Comparison of ENCODE assay signal across 8 cellular contexts in the genomic region with DNA sequence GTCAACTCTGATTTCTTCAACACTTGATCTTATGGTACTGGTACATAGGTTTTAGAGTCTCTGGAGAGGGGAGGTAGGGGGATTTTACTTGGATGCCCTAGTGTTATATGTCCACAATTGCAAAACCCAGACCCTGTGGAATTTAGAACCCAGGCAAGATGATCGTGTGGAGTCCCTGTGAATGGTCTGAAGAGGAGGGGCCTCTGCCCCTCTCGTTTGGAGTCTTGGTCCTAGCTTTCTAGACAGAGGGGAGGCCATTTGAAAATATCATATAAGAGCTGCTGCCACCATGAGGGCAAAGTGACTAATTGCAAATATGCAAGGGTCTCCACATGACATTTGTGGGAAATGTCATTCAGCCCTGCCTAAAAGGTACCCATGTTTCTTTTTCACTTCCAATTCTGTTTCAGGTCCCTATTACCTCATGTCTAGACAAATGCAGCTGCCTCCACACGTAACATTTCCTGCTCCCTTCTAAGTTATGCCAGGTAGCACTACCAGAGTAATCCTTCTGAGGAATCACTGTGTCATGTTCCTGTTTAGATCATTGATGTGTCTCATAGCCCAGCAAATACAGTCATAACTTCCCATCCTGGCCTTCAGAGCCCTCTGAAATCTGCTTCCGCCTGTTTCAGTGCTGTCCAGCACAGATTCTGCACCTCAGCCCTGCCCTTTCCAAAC.
A peak's percentile ranks its signal among the peaks of the same experiment; 100 is the strongest.
DNase-seq lines count a peak whose midpoint lies in the region; ATAC-seq and TF ChIP-seq lines count a peak whose summit lies in the region.

No MANE protein-coding gene starts in this region.

- no peak overlapping the region for H3K9ac ChIP-seq in liver (ENCODE audit: low read depth in 1 of 2, low read length in 2 of 2)

- no peak overlapping the region for H3K4me3 ChIP-seq in liver (ENCODE audit: low read depth in 1 of 3, low read length in 3 of 3)

- ATAC-seq in HG02759 (IDR thresholded peaks at IDR 0.05; ENCODE audit: unreplicated experiment): peak; percentile 82

- H3K4me3 Mint-ChIP-seq in T-helper 2 cell treated with Interferon-gamma antibody and Interleukin-4, amounts not matched to agents 5 μg/mL and 100 μg/mL, for 36 hours: no peak overlapping the region

- H3K27ac Mint-ChIP-seq in T-helper 2 cell treated with Interferon-gamma antibody and Interleukin-4, amounts not matched to agents 5 μg/mL and 100 μg/mL, for 36 hours: peak overlapping the region; percentile 21

- 46% methylated on average over 4 of the region's 4 CpGs for WGBS in liver

- TF ChIP-seq CTCF in GM13977 (IDR thresholded peaks at IDR 0.05; ENCODE audit: extremely low read depth, insufficient read depth, missing control alignments): peak; percentile 67
- peak; percentile 63 for TF ChIP-seq CTCF in liver (IDR thresholded peaks at IDR 0.05; ENCODE audit: low read depth, low read length, missing input control)

- peaks cover 13% of the 10 kb centered on the region for H3K4me1 Mint-ChIP-seq in T-helper 2 cell treated with Interferon-gamma antibody and Interleukin-4, amounts not matched to agents 5 μg/mL and 100 μg/mL, for 36 hours (ENCODE audit: low read depth)

- peak; percentile 38 for DNase-seq in AG08396 (ENCODE audit: low spot score)
- peak; percentile 69 for DNase-seq in GM13977 (ENCODE audit: low spot score)
- peak; percentile 59 for DNase-seq in NCI-H1092 (lab: John Stamatoyannopoulos, UW)
- DNase-seq in T-helper 2 cell treated with Interferon-gamma antibody and Interleukin-4, amounts not matched to agents 5 μg/mL and 100 μg/mL, for 36 hours (ENCODE audit: low spot score): peak; percentile 9
- DNase-seq in cerebellum (ENCODE audit: low spot score): peak; percentile 42
- DNase-seq in stimulated activated naive CD4-positive, alpha-beta T cell treated with Interleukin-2 at 50 U/mL for 16 hours (lab: John Stamatoyannopoulos, UW): peak; percentile 30

- peak overlapping the region; percentile 68 to 75 for H3K27ac ChIP-seq in liver (ENCODE audit: low read depth in 1 of 2, low read length in 2 of 2)

- in situ Hi-C loops in GM13977 (cut with MboI; ENCODE audit: low pct_unique_long_range_greater_than_20kb, low sequenced_read_pairs, unreplicated experiment): loop anchor here (10.0 kb wide), 1 partner anchor 169 kb away; no protein-coding TSS in a partner anchor

- H3K9me3 ChIP-seq in liver (ENCODE audit: control insufficient read depth in 4 of 4, low read length in 3 of 4): no peaks in the 10 kb centered on the region

- H3K27me3 ChIP-seq in liver (ENCODE audit: control insufficient read depth in 4 of 4, insufficient read depth in 4 of 4, low read length in 3 of 4): no peaks in the 10 kb centered on the region

- no peaks in the 10 kb centered on the region for H3K9me3 Mint-ChIP-seq in T-helper 2 cell treated with Interferon-gamma antibody and Interleukin-4, amounts not matched to agents 5 μg/mL and 100 μg/mL, for 36 hours

- TF ChIP-seq RAD21 in liver (IDR thresholded peaks at IDR 0.05): peak; percentile 81 to 89

- peaks cover 0 to 17% (median 12%) of the 10 kb centered on the region in 4 donors for H3K4me1 ChIP-seq in liver (ENCODE audit: control insufficient read depth in 4 of 4, insufficient read depth in 4 of 4, low read length in 3 of 4)

- H3K36me3 Mint-ChIP-seq in T-helper 2 cell treated with Interferon-gamma antibody and Interleukin-4, amounts not matched to agents 5 μg/mL and 100 μg/mL, for 36 hours (ENCODE audit: low read depth): peaks cover 19% of the 10 kb centered on the region

- H3K36me3 ChIP-seq in liver (ENCODE audit: control insufficient read depth in 4 of 4, insufficient read depth in 3 of 4, low read depth in 1 of 4, low read length in 3 of 4): peaks cover 0 to 18% (median 2%) of the 10 kb centered on the region in 4 donors

- H3K27me3 Mint-ChIP-seq in T-helper 2 cell treated with Interferon-gamma antibody and Interleukin-4, amounts not matched to agents 5 μg/mL and 100 μg/mL, for 36 hours (ENCODE audit: low read depth): no peaks in the 10 kb centered on the region

TF ChIP-seq in liver, 16 proteins besides CTCF, POLR2A, EP300 and RAD21:
- TF ChIP-seq, protein P1, sequence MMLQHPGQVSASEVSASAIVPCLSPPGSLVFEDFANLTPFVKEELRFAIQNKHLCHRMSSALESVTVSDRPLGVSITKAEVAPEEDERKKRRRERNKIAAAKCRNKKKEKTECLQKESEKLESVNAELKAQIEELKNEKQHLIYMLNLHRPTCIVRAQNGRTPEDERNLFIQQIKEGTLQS (IDR thresholded peaks at IDR 0.05): no peak
- TF ChIP-seq RXRA (IDR thresholded peaks at IDR 0.05) (no peak), NR2F2 (IDR thresholded peaks at IDR 0.05) (no peak), SP1 (IDR thresholded peaks at IDR 0.05) (no peak), TAF1 (conservative IDR thresholded peaks at IDR 0.05) (no peak), HNF4A (conservative IDR thresholded peaks at IDR 0.05) (no peak), HNF4G (IDR thresholded peaks at IDR 0.05) (no peak), GABPA (IDR thresholded peaks at IDR 0.05 in 1 of 2, conservative IDR thresholded peaks at IDR 0.05 in 1 of 2) (no peak), FOXA2 (IDR thresholded peaks at IDR 0.05) (no peak), JUND (IDR thresholded peaks at IDR 0.05) (no peak), FOXA1 (IDR thresholded peaks at IDR 0.05) (no peak), YY1 (IDR thresholded peaks at IDR 0.05) (no peak), EGR1 (IDR thresholded peaks at IDR 0.05; ENCODE audit: low read depth in 2 of 2) (no peak)
- TF ChIP-seq, protein P2, sequence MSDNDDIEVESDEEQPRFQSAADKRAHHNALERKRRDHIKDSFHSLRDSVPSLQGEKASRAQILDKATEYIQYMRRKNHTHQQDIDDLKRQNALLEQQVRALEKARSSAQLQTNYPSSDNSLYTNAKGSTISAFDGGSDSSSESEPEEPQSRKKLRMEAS (IDR thresholded peaks at IDR 0.05): no peak
- TF ChIP-seq, protein P3, sequence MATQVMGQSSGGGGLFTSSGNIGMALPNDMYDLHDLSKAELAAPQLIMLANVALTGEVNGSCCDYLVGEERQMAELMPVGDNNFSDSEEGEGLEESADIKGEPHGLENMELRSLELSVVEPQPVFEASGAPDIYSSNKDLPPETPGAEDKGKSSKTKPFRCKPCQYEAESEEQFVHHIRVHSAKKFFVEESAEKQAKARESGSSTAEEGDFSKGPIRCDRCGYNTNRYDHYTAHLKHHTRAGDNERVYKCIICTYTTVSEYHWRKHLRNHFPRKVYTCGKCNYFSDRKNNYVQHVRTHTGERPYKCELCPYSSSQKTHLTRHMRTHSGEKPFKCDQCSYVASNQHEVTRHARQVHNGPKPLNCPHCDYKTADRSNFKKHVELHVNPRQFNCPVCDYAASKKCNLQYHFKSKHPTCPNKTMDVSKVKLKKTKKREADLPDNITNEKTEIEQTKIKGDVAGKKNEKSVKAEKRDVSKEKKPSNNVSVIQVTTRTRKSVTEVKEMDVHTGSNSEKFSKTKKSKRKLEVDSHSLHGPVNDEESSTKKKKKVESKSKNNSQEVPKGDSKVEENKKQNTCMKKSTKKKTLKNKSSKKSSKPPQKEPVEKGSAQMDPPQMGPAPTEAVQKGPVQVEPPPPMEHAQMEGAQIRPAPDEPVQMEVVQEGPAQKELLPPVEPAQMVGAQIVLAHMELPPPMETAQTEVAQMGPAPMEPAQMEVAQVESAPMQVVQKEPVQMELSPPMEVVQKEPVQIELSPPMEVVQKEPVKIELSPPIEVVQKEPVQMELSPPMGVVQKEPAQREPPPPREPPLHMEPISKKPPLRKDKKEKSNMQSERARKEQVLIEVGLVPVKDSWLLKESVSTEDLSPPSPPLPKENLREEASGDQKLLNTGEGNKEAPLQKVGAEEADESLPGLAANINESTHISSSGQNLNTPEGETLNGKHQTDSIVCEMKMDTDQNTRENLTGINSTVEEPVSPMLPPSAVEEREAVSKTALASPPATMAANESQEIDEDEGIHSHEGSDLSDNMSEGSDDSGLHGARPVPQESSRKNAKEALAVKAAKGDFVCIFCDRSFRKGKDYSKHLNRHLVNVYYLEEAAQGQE (IDR thresholded peaks at IDR 0.05): no peak
- TF ChIP-seq, protein P4, sequence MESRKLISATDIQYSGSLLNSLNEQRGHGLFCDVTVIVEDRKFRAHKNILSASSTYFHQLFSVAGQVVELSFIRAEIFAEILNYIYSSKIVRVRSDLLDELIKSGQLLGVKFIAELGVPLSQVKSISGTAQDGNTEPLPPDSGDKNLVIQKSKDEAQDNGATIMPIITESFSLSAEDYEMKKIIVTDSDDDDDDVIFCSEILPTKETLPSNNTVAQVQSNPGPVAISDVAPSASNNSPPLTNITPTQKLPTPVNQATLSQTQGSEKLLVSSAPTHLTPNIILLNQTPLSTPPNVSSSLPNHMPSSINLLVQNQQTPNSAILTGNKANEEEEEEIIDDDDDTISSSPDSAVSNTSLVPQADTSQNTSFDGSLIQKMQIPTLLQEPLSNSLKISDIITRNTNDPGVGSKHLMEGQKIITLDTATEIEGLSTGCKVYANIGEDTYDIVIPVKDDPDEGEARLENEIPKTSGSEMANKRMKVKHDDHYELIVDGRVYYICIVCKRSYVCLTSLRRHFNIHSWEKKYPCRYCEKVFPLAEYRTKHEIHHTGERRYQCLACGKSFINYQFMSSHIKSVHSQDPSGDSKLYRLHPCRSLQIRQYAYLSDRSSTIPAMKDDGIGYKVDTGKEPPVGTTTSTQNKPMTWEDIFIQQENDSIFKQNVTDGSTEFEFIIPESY (IDR thresholded peaks at IDR 0.05): no peak

Comparison
In these comparisons a context has a peak if more than half of its experiments do, and no peak if none do; other contexts are left out.
1. DNase-seq: peak in every context shown above with its lines; median percentile 69 in GM13977; 59 in NCI-H1092; 42 in cerebellum; 38 in AG08396; 30 in stimulated activated naive CD4-positive, alpha-beta T cell treated with Interleukin-2 at 50 U/mL for 16 hours; 9 in T-helper 2 cell treated with Interferon-gamma antibody and Interleukin-4, amounts not matched to agents 5 μg/mL and 100 μg/mL, for 36 hours.